ENCODE assay signal across 8 cellular contexts in genomic region chr1:20717452-20718342, GRCh38. TPM values are rescaled to one million over a fixed set of nuclear protein-coding genes. Genes with fewer than 3 reads are reported as not detected.
DNase-seq lines count a peak whose midpoint lies in the region; ATAC-seq and TF ChIP-seq lines count a peak whose summit lies in the region.

Gene KIF17 (minus strand): TSS chr1:20718007. CDS start chr1:20717706, 301 bp downstream.

- intact Hi-C loops in Right ventricle myocardium inferior (cut with DNase I) = no loop called here

- TF ChIP-seq CTCF in HEK293 (tag by site-specific recombination; IDR thresholded peaks at IDR 0.05) (no peak), parathyroid adenoma (IDR thresholded peaks at IDR 0.05) (no peak)

- H3K27me3 Mint-ChIP-seq in activated naive CD8-positive, alpha-beta T cell = peaks cover 18% of the 10 kb centered on the region

- peak within 1 kb of the TSS; percentile 66 to 89 (median 77) for H3K4me2 ChIP-seq in BLaER1 treated with 17β-estradiol and CSF1 and Interleukin-3, amounts not matched to agents 10 nM and 100 nM
- H3K4me2 ChIP-seq in parathyroid adenoma (ENCODE audit: low read length) = peak within 1 kb of the TSS; percentile 74

- POLR2A ChIA-PET in HEK293 (lab: Yijun Ruan, JAX) = interaction anchor here (0.8 to 1.6 kb wide), 4 partner anchors 14 to 69 kb away, joined by 4 to 7 read pairs (median 6); partner anchors contain the start of genes DDOST and SH2D5

- peaks cover 0 to 22% (median 10%) of the 10 kb centered on the region in 10 experiments; a peak in 13 of 20 replicates for H3K4me1 ChIP-seq in BLaER1 treated with 17β-estradiol and CSF1 and Interleukin-3, amounts not matched to agents 10 nM and 100 nM
- H3K4me1 ChIP-seq in HEK293 (ENCODE audit: control insufficient read depth, insufficient read depth, low read length) = no peaks in the 10 kb centered on the region
- no peaks in the 10 kb centered on the region for H3K4me1 ChIP-seq in parathyroid adenoma

- peak within 1 kb of the TSS; percentile 46 for H2AFZ ChIP-seq in parathyroid adenoma

- peaks cover 13% of the 10 kb centered on the region for H3K4me1 Mint-ChIP-seq in activated naive CD8-positive, alpha-beta T cell (ENCODE audit: low read depth)

- H3K36me3 ChIP-seq in BLaER1 treated with 17β-estradiol and CSF1 and Interleukin-3, amounts not matched to agents 10 nM and 100 nM = no peaks in the 10 kb centered on the region
- H3K36me3 ChIP-seq in HEK293 (ENCODE audit: control insufficient read depth in 2 of 2, insufficient read depth in 1 of 2, low read length in 2 of 2) (no peaks in the 10 kb centered on the region), SK-N-MC (ENCODE audit: insufficient read depth, low read length) (no peaks in the 10 kb centered on the region), parathyroid adenoma (ENCODE audit: control insufficient read depth, insufficient read depth, low read length) (no peaks in the 10 kb centered on the region)

- no peaks in the 10 kb centered on the region for H3K9me3 Mint-ChIP-seq in activated naive CD8-positive, alpha-beta T cell (ENCODE audit: low read depth)

- DNase-seq in SK-N-MC (ENCODE audit: low read depth, low spot score) = no peak
- peak; percentile 91 for DNase-seq in Right ventricle myocardium inferior (ENCODE audit: missing footprints)
- no peak for DNase-seq in foreskin melanocyte

- peak within 1 kb of the TSS; percentile 76 for H3K4me3 Mint-ChIP-seq in activated naive CD8-positive, alpha-beta T cell

- H3K27ac Mint-ChIP-seq in activated naive CD8-positive, alpha-beta T cell = no peak within 1 kb of the TSS

- H3K27me3 ChIP-seq in BLaER1 treated with 17β-estradiol and CSF1 and Interleukin-3, amounts not matched to agents 10 nM and 100 nM = peaks cover 31 to 50% (median 40%) of the 10 kb centered on the region in 11 experiments
- H3K27me3 ChIP-seq in parathyroid adenoma (ENCODE audit: control insufficient read depth, insufficient read depth, low read length) = no peaks in the 10 kb centered on the region

- H3K9me3 ChIP-seq in BLaER1 treated with 17β-estradiol and CSF1 and Interleukin-3, amounts not matched to agents 10 nM and 100 nM (replicated peaks in 1 of 11) = no peaks in the 10 kb centered on the region
- no peaks in the 10 kb centered on the region for H3K9me3 ChIP-seq in HEK293 (ENCODE audit: control insufficient read depth, insufficient read depth, low read depth, low read length)
- H3K9me3 ChIP-seq in SK-N-MC (ENCODE audit: low read depth, low read length) = no peaks in the 10 kb centered on the region
- H3K9me3 ChIP-seq in parathyroid adenoma (ENCODE audit: control insufficient read depth, low read length) = no peaks in the 10 kb centered on the region

- no peaks in the 10 kb centered on the region for H3K79me2 ChIP-seq in parathyroid adenoma

- H3K36me3 Mint-ChIP-seq in activated naive CD8-positive, alpha-beta T cell = no peaks in the 10 kb centered on the region

- CTCF ChIA-PET in HEK293 (lab: Yijun Ruan, JAX) = interaction anchor here (1.0 to 1.3 kb wide), 2 partner anchors 21 to 84 kb away, joined by 3 to 4 read pairs; partner anchors contain the start of gene PINK1

- H3K27ac ChIP-seq in BLaER1 treated with 17β-estradiol and CSF1 and Interleukin-3, amounts not matched to agents 10 nM and 100 nM = no peak within 1 kb of the TSS
- no peak within 1 kb of the TSS for H3K27ac ChIP-seq in HEK293 (ENCODE audit: extremely low read depth, low read depth, low read length)
- H3K27ac ChIP-seq in SK-N-MC = no peak within 1 kb of the TSS
- no peak within 1 kb of the TSS for H3K27ac ChIP-seq in parathyroid adenoma

- peak within 1 kb of the TSS; percentile 37 to 64 (median 50); a peak in 18 of 20 replicates for H3K4me3 ChIP-seq in BLaER1 treated with 17β-estradiol and CSF1 and Interleukin-3, amounts not matched to agents 10 nM and 100 nM
- H3K4me3 ChIP-seq in HEK293 (ENCODE audit: low read depth, low read length) (peak within 1 kb of the TSS; percentile 42), SK-N-MC (peak within 1 kb of the TSS; percentile 76), parathyroid adenoma (ENCODE audit: low read depth, low read length) (peak within 1 kb of the TSS; percentile 40)

- 0 out of 22 replicates have a peak within 1 kb of the TSS, but pooled peaks of 2 of the 11 experiments have one; percentile 4 to 28 for H3K9ac ChIP-seq in BLaER1 treated with 17β-estradiol and CSF1 and Interleukin-3, amounts not matched to agents 10 nM and 100 nM
- H3K9ac ChIP-seq in SK-N-MC (ENCODE audit: insufficient read length) (no peak within 1 kb of the TSS), parathyroid adenoma (no peak within 1 kb of the TSS)

- peaks cover 0 to 48% (median 0%) of the 10 kb centered on the region in 11 experiments; a peak in 6 of 22 replicates for H4K20me1 ChIP-seq in BLaER1 treated with 17β-estradiol and CSF1 and Interleukin-3, amounts not matched to agents 10 nM and 100 nM

- ATAC-seq in Right ventricle myocardium inferior = peak; percentile 80
- ATAC-seq in GM18511 (IDR thresholded peaks at IDR 0.05; ENCODE audit: unreplicated experiment) = no peak

TF ChIP-seq in HEK293, 187 proteins besides CTCF, POLR2A, EP300 and RAD21 (continues in another document):
- TF ChIP-seq ZNF202 (tag by site-specific recombination; IDR thresholded peaks at IDR 0.05; ENCODE audit: borderline replicate concordance) = no peak
- TF ChIP-seq ZNF629 (tag by site-specific recombination; IDR thresholded peaks at IDR 0.05) = peak; percentile 76
- no peak for TF ChIP-seq ZNF2 (tag by site-specific recombination; IDR thresholded peaks at IDR 0.05)
- no peak for TF ChIP-seq ZNF596 (tag by site-specific recombination; IDR thresholded peaks at IDR 0.05)
- no peak for TF ChIP-seq ZBTB11 (tag by site-specific recombination; conservative IDR thresholded peaks at IDR 0.05; ENCODE audit: low read depth)
- no peak for TF ChIP-seq ZNF600 (tag by site-specific recombination; IDR thresholded peaks at IDR 0.05)
- no peak for TF ChIP-seq OSR2 (tag by site-specific recombination; IDR thresholded peaks at IDR 0.05)
- TF ChIP-seq ZBTB8A (tag by site-specific recombination; IDR thresholded peaks at IDR 0.05) = peak; percentile 54; the same call in 1 of the 2 replicates
- TF ChIP-seq ZNF621 (tag by site-specific recombination; IDR thresholded peaks at IDR 0.05) = no peak
- TF ChIP-seq ATF2 (tag by site-specific recombination; IDR thresholded peaks at IDR 0.05; ENCODE audit: low read depth) = no peak
- TF ChIP-seq GLIS1 (tag by site-specific recombination; IDR thresholded peaks at IDR 0.05) = peak; percentile 19; the same call in 1 of the 2 replicates
- TF ChIP-seq ZNF580 (tag by site-specific recombination; IDR thresholded peaks at IDR 0.05) = no peak
- TF ChIP-seq BCL11B (tag by site-specific recombination; IDR thresholded peaks at IDR 0.05; ENCODE audit: low read depth) = no peak
- TF ChIP-seq ZFP41 (tag by site-specific recombination; IDR thresholded peaks at IDR 0.05; ENCODE audit: borderline replicate concordance) = no peak
- no peak for TF ChIP-seq ZBTB17 (tag by site-specific recombination; IDR thresholded peaks at IDR 0.05)
- TF ChIP-seq ZNF623 (tag by site-specific recombination; IDR thresholded peaks at IDR 0.05) = no peak
- TF ChIP-seq ZNF155 (tag by site-specific recombination; IDR thresholded peaks at IDR 0.05) = no peak

RNA-seq across cellular contexts. Expression of gene KIF17, which starts in this region (rescaled TPM):
- 6.0 TPM for total RNA-seq in Right ventricle myocardium inferior
